ENCODE assay signal across 16 cellular contexts in genomic region chr5:175597718-175598117, GRCh38.
"Had no signal": no experiment of that assay in that cellular context is flagged by ENCODE, and none has a peak within 500 bp of the region (broad histone marks: within the 10 kb centered on the region; RNA-seq: fewer than 3 reads in every experiment).

No MANE protein-coding gene starts in this region.

- H3K27ac ChIP-seq: epithelial cell of prostate, left lung, spleen, testis, upper lobe of left lung, VCaP had no signal

- H3K36me3 ChIP-seq: left lung, spleen, upper lobe of left lung had no signal

- H3K4me1 ChIP-seq: left lung, spleen, testis, upper lobe of left lung had no signal

- H3K9me3 ChIP-seq: left lung, spleen, testis, upper lobe of left lung had no signal

- H3K4me3 ChIP-seq: left lung, spleen, testis, upper lobe of left lung had no signal

- DNase-seq: activated CD4-positive, alpha-beta memory T cell treated with anti-CD3 and anti-CD28 coated beads for 36 hours; activated CD8-positive, alpha-beta memory T cell treated with anti-CD3 and anti-CD28 coated beads, Interleukin-2, amount 10 ng/mL, durations not matched to agents 7 days and 5 days; activated naive CD4-positive, alpha-beta T cell treated with anti-CD3 and anti-CD28 coated beads for 36 hours; activated naive CD8-positive, alpha-beta T cell treated with anti-CD3 and anti-CD28 coated beads, Interleukin-2, amount 50 U/mL, for 24 hours; activated T-cell treated with anti-CD3 and anti-CD28 coated beads, Interleukin-2, amount 50 U/mL, for 1 hour; aorta; left lung; mesenchymal stem cell; occipital lobe; spleen; stimulated activated naive CD8-positive, alpha-beta T cell treated with anti-CD3 and anti-CD28 coated beads, Interleukin-15, amount 100 ng/mL, for 72 hours; testis; upper lobe of left lung had no signal

- H3K27me3 ChIP-seq: testis, upper lobe of left lung had no signal

- ATAC-seq: activated CD8-positive, alpha-beta memory T cell treated with anti-CD3 and anti-CD28 coated beads, Interleukin-2, amount 10 ng/mL, durations not matched to agents 7 days and 5 days; activated naive CD8-positive, alpha-beta T cell treated with anti-CD3 and anti-CD28 coated beads, Interleukin-2, amount 50 U/mL, for 24 hours; left lung; sciatic nerve; stimulated activated naive CD8-positive, alpha-beta T cell treated with anti-CD3 and anti-CD28 coated beads, Interleukin-15, amount 100 ng/mL, for 72 hours had no signal
